2 cellular contexts compared by ENCODE assay signal in genomic region chr5:111237470-111237869, GRCh38.
TF ChIP-seq lines count a peak whose summit lies in the region.

No MANE protein-coding gene starts in this region.

TF ChIP-seq in GM12891, 5 proteins besides CTCF, POLR2A, EP300 and RAD21:
- TF ChIP-seq POLR2AphosphoS5 (IDR thresholded peaks at IDR 0.05; ENCODE audit: low read depth, low read length): no peak
- TF ChIP-seq TAF1 (IDR thresholded peaks at IDR 0.05; ENCODE audit: low read depth, low read length): no peak
- TF ChIP-seq PAX5 (IDR thresholded peaks at IDR 0.05; ENCODE audit: insufficient read depth, low read length, severe bottlenecking): no peak
- TF ChIP-seq SPI1 (IDR thresholded peaks at IDR 0.05; ENCODE audit: low read depth, low read length): no peak
- no peak for TF ChIP-seq POU2F2 (IDR thresholded peaks at IDR 0.05; ENCODE audit: low read depth, low read length)

TF ChIP-seq in HepG2, 621 proteins besides CTCF, POLR2A, EP300 and RAD21:
- TF ChIP-seq WIZ (CRISPR knock-in tag; IDR thresholded peaks at IDR 0.05) (no peak), GLI4 (CRISPR knock-in tag; IDR thresholded peaks at IDR 0.05; ENCODE audit: borderline replicate concordance) (no peak), ZNF772 (CRISPR knock-in tag; IDR thresholded peaks at IDR 0.05) (no peak), ZSCAN12 (CRISPR knock-in tag; IDR thresholded peaks at IDR 0.05) (no peak), RAD51 (IDR thresholded peaks at IDR 0.05; ENCODE audit: borderline replicate concordance) (no peak), MXD4 (CRISPR knock-in tag; IDR thresholded peaks at IDR 0.05) (no peak)
